ENCODE assay signal across 18 cellular contexts in the genomic region with DNA sequence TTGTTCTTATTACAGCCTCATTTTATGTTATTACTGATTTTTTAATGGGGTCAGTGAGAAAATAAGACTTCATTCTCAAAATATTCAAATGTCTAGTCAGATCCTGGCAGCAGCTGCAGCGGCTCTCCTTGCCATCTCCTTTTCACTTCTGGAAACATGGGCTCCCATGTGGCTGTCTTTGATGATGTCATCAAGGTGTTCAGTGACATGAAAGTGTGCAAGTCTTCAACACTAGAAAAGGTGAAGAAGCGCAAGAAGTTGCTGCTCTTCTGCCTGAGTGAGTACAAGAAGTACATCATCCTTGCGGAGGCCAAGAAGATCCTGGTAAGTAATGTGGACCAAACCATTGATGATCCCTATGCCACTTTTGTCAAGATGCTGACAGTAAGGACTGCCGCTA. TPM values are rescaled to one million over a fixed set of nuclear protein-coding genes. Genes with fewer than 3 reads are reported as not detected.
DNase-seq lines count a peak whose midpoint lies in the region; ATAC-seq, FAIRE-seq and TF ChIP-seq lines count a peak whose summit lies in the region.
"Had no signal": no experiment of that assay in that cellular context is flagged by ENCODE, and none has a peak within 500 bp of the region (broad histone marks: within the 10 kb centered on the region; RNA-seq: fewer than 3 reads in every experiment).

No MANE protein-coding gene starts in this region.

- H3K36me3 ChIP-seq in GM23248 (ENCODE audit: low read depth): no peaks in the 10 kb centered on the region
- H3K36me3 ChIP-seq in adipocyte (ENCODE audit: control insufficient read depth, insufficient read depth, low read length, severe bottlenecking): no peaks in the 10 kb centered on the region
- no peaks in the 10 kb centered on the region for H3K36me3 ChIP-seq in BE2C
- H3K36me3 ChIP-seq: SJCRH30 had no signal

- 0 out of 2 replicates have a peak, but pooled peaks cover 3% of the 10 kb centered on the region for H3F3A ChIP-seq in GM23248 (ENCODE audit: insufficient read depth)

- ATAC-seq in A549 (no peak), foreskin keratinocyte (no peak), GM18505 (IDR thresholded peaks at IDR 0.05; ENCODE audit: unreplicated experiment) (no peak), GM18498 (IDR thresholded peaks at IDR 0.05; ENCODE audit: unreplicated experiment) (no peak)

- H3K4me1 ChIP-seq in A549: peaks cover 67% of the 10 kb centered on the region
- H3K4me1 ChIP-seq in GM23248 (ENCODE audit: insufficient read depth): peaks cover 28% of the 10 kb centered on the region
- peaks cover 13% of the 10 kb centered on the region for H3K4me1 ChIP-seq in adipocyte (ENCODE audit: control insufficient read depth, insufficient read depth, low read length)
- peaks cover 23% of the 10 kb centered on the region for H3K4me1 ChIP-seq in foreskin keratinocyte
- no peaks in the 10 kb centered on the region for H3K4me1 ChIP-seq in BE2C
- H3K4me1 ChIP-seq: SJCRH30 had no signal

- TF ChIP-seq RAD21 in A549 (conservative IDR thresholded peaks at IDR 0.05 in 1 of 2, IDR thresholded peaks at IDR 0.05 in 1 of 2): no peak

- H2AFZ ChIP-seq in GM23248: no peak overlapping the region; the same call in 1 of the 2 replicates

- H3K9me2 ChIP-seq in GM23248 (ENCODE audit: insufficient read depth): no peaks in the 10 kb centered on the region

- DNase-seq in A549 (ENCODE audit: low read depth in 1 of 2, low spot score in 1 of 2): no peak
- DNase-seq in GM23248: no peak
- DNase-seq in adipocyte (ENCODE audit: low read depth): no peak
- no peak for DNase-seq in foreskin keratinocyte
- DNase-seq in activated CD8-positive, alpha-beta memory T cell treated with anti-CD3 and anti-CD28 coated beads, Interleukin-2, amount 50 U/mL, for 4 hours: no peak
- no peak for DNase-seq in BE2C
- DNase-seq: AML-193; CD4-positive, alpha-beta memory T cell; GOT3; NCI-H2029 treated with DMSO at 0.1 percent for 48 hours; NCI-H2171 treated with DMSO at 0.1 percent for 48 hours; NCI-H748 treated with DMSO at 0.1 percent for 48 hours; OCI-M1; RPMI8226; SJCRH30; SW 1271 had no signal

- H3K27ac ChIP-seq in A549 (peak overlapping the region; percentile 73 to 78), GM23248 (peak overlapping the region; percentile 46), foreskin keratinocyte (peak overlapping the region; percentile 52)
- H3K27ac ChIP-seq: SJCRH30 had no signal

- H3K9ac ChIP-seq in GM23248 (peak overlapping the region; percentile 10), adipocyte (ENCODE audit: low read length) (peak overlapping the region; percentile 47)

- CTCF ChIA-PET in A549 (lab: Yijun Ruan, JAX): interaction anchor here (1.7 to 2.6 kb wide), 2 partner anchors 23 to 25 kb away, joined by 7 to 11 read pairs; partner anchors contain the start of gene ATAD1

- POLR2A ChIA-PET in A549 (lab: Yijun Ruan, JAX): no interaction called here

- TF ChIP-seq CTCF in A549 (IDR thresholded peaks at IDR 0.05) (no peak), foreskin keratinocyte (conservative IDR thresholded peaks at IDR 0.05) (no peak), BE2C (IDR thresholded peaks at IDR 0.05; ENCODE audit: low read depth, low read length) (no peak)

- TF ChIP-seq EP300 in A549 (IDR thresholded peaks at IDR 0.05): no peak

- H3K9me3 ChIP-seq in A549 (no peaks in the 10 kb centered on the region), GM23248 (ENCODE audit: low read depth) (no peaks in the 10 kb centered on the region), adipocyte (ENCODE audit: control insufficient read depth, low read length) (no peaks in the 10 kb centered on the region), BE2C (no peaks in the 10 kb centered on the region)
- H3K9me3 ChIP-seq: SJCRH30 had no signal

- H4K20me1 ChIP-seq in GM23248 (ENCODE audit: insufficient read depth): no peaks in the 10 kb centered on the region

- H3K4me2 ChIP-seq in A549 (peak overlapping the region; percentile 59; the same call in 2 of the 3 replicates), GM23248 (ENCODE audit: unreplicated experiment) (no peak overlapping the region)

- no peak for FAIRE-seq in A549 (lab: Jason Lieb, UNC)

- H3K27me3 ChIP-seq in GM23248 (replicated peaks; ENCODE audit: insufficient read depth) (no peaks in the 10 kb centered on the region), adipocyte (replicated peaks; ENCODE audit: control insufficient read depth, insufficient read depth, low read length) (no peaks in the 10 kb centered on the region), foreskin keratinocyte (no peaks in the 10 kb centered on the region), BE2C (no peaks in the 10 kb centered on the region)
- H3K27me3 ChIP-seq: SJCRH30 had no signal

- 94% methylated on average over 4 of the region's 4 CpGs for WGBS in A549 (ENCODE audit: missing lambda C conversion rate)
- WGBS in GM23248 (ENCODE audit: low coverage in 1 of 2, low lambda C conversion rate in 2 of 2, missing lambda C conversion rate in 2 of 2), 2 experiments: 96 to 99% methylated on average over 4 of the region's 4 CpGs

- TF ChIP-seq POLR2A in A549 (IDR thresholded peaks at IDR 0.05; ENCODE audit: low read length): no peak
- TF ChIP-seq POLR2A in GM18505 (IDR thresholded peaks at IDR 0.05; ENCODE audit: borderline replicate concordance, extremely low read depth, insufficient read depth, insufficient read length): no peak

- in situ Hi-C loops in GM23248 (cut with MboI): no loop called here

- H3K4me3 ChIP-seq in A549 (no peak overlapping the region), GM23248 (no peak overlapping the region), adipocyte (ENCODE audit: low read length) (no peak overlapping the region), BE2C (ENCODE audit: low read depth, low read length) (no peak overlapping the region)
- H3K4me3 ChIP-seq: SJCRH30 had no signal

- H3K79me2 ChIP-seq in GM23248 (ENCODE audit: insufficient read depth): no peaks in the 10 kb centered on the region

TF ChIP-seq in A549, 52 proteins besides CTCF, POLR2A, EP300 and RAD21 (continues in another document):
- TF ChIP-seq HDAC2 (IDR thresholded peaks at IDR 0.05) (no peak), FOSL2 (IDR thresholded peaks at IDR 0.05) (no peak), FOSL2 (CRISPR knock-in tag; IDR thresholded peaks at IDR 0.05) (no peak), CHD4 (IDR thresholded peaks at IDR 0.05; ENCODE audit: borderline replicate concordance) (no peak), TP53 (CRISPR knock-in tag; IDR thresholded peaks at IDR 0.05) (no peak), ATOH8 (CRISPR knock-in tag; IDR thresholded peaks at IDR 0.05; ENCODE audit: low read depth) (no peak), EHF (CRISPR knock-in tag; IDR thresholded peaks at IDR 0.05) (no peak), NPAS2 (CRISPR knock-in tag; IDR thresholded peaks at IDR 0.05; ENCODE audit: borderline replicate concordance) (no peak), NFE2L2 (conservative IDR thresholded peaks at IDR 0.05; ENCODE audit: low read length) (no peak)

RNA-seq across cellular contexts. Expression of gene KLLN, which starts 19.6 kb away (rescaled TPM):
- polyA plus RNA-seq in A549 (2011; rRNA removed) (0.44 and 0.58 TPM in 2 replicates), A549 (2017; fragmentation: RNase III; extraction: RNeasy Plus Mini Kit Qiagen cat#74134 plus additional on column Dnase treatment) (0.55 to 0.71 TPM (median 0.57 TPM) in 3 replicates), GM23248 (2016; fragmentation: Nextera tagmentation; extraction: Ambion mirVana) (0.39 and 0.56 TPM in 2 replicates), foreskin keratinocyte (0.11 and 0.16 TPM in 2 replicates)
- polyA plus RNA-seq in A549 (2012; cell fraction: cytosol; rRNA removed): 0.22 and 0.26 TPM in 2 replicates
- polyA plus RNA-seq in A549 (2012; cell fraction: nucleus; rRNA removed): 0.26 and 0.28 TPM in 2 replicates
- 0.78 and 0.83 TPM in 2 replicates for polyA minus RNA-seq in A549 (2011; rRNA and poly(A)+ RNA removed)
- total RNA-seq in GM23248 (2014; rRNA removed; shearing (Covaris generic)): 1.1 TPM in 1 of 2 replicates, not detected in the other
- total RNA-seq in foreskin keratinocyte: 0.24 and 0.35 TPM in 2 replicates
- polyA plus RNA-seq in BE2C (2012; ENCODE audit: insufficient read depth, insufficient read length, low read depth): 1.0 TPM

RNA-seq across cellular contexts. Expression of gene PTEN, which starts 19.7 kb away (rescaled TPM):
- polyA plus RNA-seq in A549 (2011; rRNA removed) (51.9 and 58.3 TPM in 2 replicates), A549 (2017; fragmentation: RNase III; extraction: RNeasy Plus Mini Kit Qiagen cat#74134 plus additional on column Dnase treatment) (33.6 to 39.5 TPM (median 36.6 TPM) in 3 replicates), GM23248 (2016; fragmentation: Nextera tagmentation; extraction: Ambion mirVana) (34.9 and 35.5 TPM in 2 replicates), foreskin keratinocyte (15.8 and 17.2 TPM in 2 replicates)
- polyA plus RNA-seq in A549 (2012; cell fraction: cytosol; rRNA removed): 7.3 and 8.5 TPM in 2 replicates
- polyA plus RNA-seq in A549 (2012; cell fraction: nucleus; rRNA removed): 3.7 and 5.2 TPM in 2 replicates
- 37.1 and 53.1 TPM in 2 replicates for polyA minus RNA-seq in A549 (2011; rRNA and poly(A)+ RNA removed)
- 79.4 and 93.9 TPM in 2 replicates for total RNA-seq in GM23248 (2014; rRNA removed; shearing (Covaris generic))
- total RNA-seq in foreskin keratinocyte: 45.2 and 51.3 TPM in 2 replicates
- polyA plus RNA-seq in BE2C (2012; ENCODE audit: insufficient read depth, insufficient read length, low read depth): 49.9 TPM

RNA-seq across cellular contexts. Expression of gene ATAD1, which starts 25.7 kb away (rescaled TPM):
- polyA plus RNA-seq in A549 (2011; rRNA removed) (66.7 and 94.8 TPM in 2 replicates), A549 (2017; fragmentation: RNase III; extraction: RNeasy Plus Mini Kit Qiagen cat#74134 plus additional on column Dnase treatment) (30.0 to 32.3 TPM (median 32.3 TPM) in 3 replicates), GM23248 (2016; fragmentation: Nextera tagmentation; extraction: Ambion mirVana) (52.4 and 52.8 TPM in 2 replicates), foreskin keratinocyte (11.1 and 13.1 TPM in 2 replicates)
- 8.4 and 8.8 TPM in 2 replicates for polyA plus RNA-seq in A549 (2012; cell fraction: cytosol; rRNA removed)
- 4.7 and 8.5 TPM in 2 replicates for polyA plus RNA-seq in A549 (2012; cell fraction: nucleus; rRNA removed)
- 22.9 and 25.5 TPM in 2 replicates for polyA minus RNA-seq in A549 (2011; rRNA and poly(A)+ RNA removed)
- 43.9 and 66.8 TPM in 2 replicates for total RNA-seq in GM23248 (2014; rRNA removed; shearing (Covaris generic))
- total RNA-seq in foreskin keratinocyte: 29.1 and 30.2 TPM in 2 replicates
- polyA plus RNA-seq in BE2C (2012; ENCODE audit: insufficient read depth, insufficient read length, low read depth): 32.5 TPM
